8 cellular contexts compared by ENCODE assay signal in the genomic region with DNA sequence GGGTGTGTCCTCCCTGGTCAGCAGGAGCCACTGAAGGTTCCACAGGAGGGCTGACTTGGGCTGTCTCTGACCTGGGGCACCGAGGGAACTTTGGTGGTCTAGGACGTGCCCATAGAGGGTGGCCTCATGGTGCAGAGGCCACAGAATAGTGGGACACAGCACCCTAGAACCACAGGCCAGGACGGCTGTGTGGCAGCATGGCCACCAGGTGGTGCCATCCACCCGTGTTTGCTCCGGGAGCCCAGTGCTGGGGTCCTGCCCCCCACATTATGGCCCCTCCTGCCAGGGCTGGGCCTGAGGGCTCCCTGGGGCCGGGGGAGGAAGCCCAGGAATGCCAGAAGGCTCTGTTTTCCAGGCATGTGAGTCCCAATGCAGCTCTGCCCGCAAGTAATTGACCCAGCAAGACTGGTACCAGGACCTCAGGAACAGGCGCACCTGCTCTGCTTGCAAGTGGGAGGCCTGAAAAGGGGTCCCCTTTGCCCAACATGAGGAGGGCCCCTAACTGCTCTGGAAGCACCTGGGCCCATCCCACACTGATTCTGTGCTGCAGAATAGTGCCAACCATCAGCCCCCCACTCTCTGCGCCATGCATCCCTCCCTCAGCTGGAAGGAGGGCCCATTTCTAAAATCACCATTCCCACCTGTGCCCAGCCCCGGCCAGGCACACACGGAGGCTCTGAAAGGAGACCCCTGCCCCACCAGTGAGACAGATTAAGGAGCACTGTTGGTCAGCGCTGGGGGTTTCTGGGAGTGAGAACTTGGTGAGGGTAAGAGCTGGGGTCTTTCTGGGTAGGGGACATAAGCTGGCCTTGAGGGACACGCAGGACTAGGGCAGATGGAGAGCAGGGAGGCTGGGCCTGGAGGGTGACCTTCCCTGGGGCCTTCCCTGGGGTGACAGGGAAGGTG.
DNase-seq lines count a peak whose midpoint lies in the region; ATAC-seq and TF ChIP-seq lines count a peak whose summit lies in the region.
"Not testable (repeated sequence)": the region's sequence is repeated elsewhere in the genome, so short reads cannot be mapped to it uniquely, and the experiment has no call there.

No MANE protein-coding gene starts in this region.

- not testable (repeated sequence) for H3K4me3 Mint-ChIP-seq in activated CD8-positive, alpha-beta T cell treated with anti-CD3 and anti-CD28 coated beads, Interleukin-2, amount 10 ng/mL, durations not matched to agents 7 days and 5 days

- peak overlapping the region; percentile 44; the same call in 1 of the 2 replicates for H2AFZ ChIP-seq in OCI-LY3 (ENCODE audit: low read depth, low read length)
- not testable (repeated sequence) for H2AFZ ChIP-seq in neural cell (ENCODE audit: low read depth, low read length)

- not testable (repeated sequence) for H4K20me1 ChIP-seq in OCI-LY3 (ENCODE audit: insufficient read depth, low read length); neural cell (ENCODE audit: insufficient read depth)

- not testable (repeated sequence) for H3K79me2 ChIP-seq in OCI-LY3 (ENCODE audit: low read length); neural cell (replicated peaks; ENCODE audit: insufficient read depth, low read length)

- POLR2A ChIA-PET in activated CD8-positive, alpha-beta T cell treated with anti-CD3 and anti-CD28 coated beads, Interleukin-2, amount 10 ng/mL, durations not matched to agents 7 days and 5 days (lab: Charles Lee), result not testable (repeated sequence)

- not testable (repeated sequence) for H3K4me1 Mint-ChIP-seq in activated CD8-positive, alpha-beta T cell treated with anti-CD3 and anti-CD28 coated beads, Interleukin-2, amount 10 ng/mL, durations not matched to agents 7 days and 5 days (ENCODE audit: low read depth)

- not testable (repeated sequence) for H3K36me3 ChIP-seq in H7 (replicated peaks; ENCODE audit: control insufficient read depth, insufficient read depth, low read length); OCI-LY3 (replicated peaks; ENCODE audit: low read depth, low read length); neural cell (ENCODE audit: insufficient read depth, low read length); thoracic aorta

- DNase-seq in CD1c-positive myeloid dendritic cell (ENCODE audit: extremely low spot score) (peak; percentile 11), H7 (peak; percentile 96), cerebellum (ENCODE audit: low spot score) (peak; percentile 63), left ventricle myocardium superior (peak; percentile 28)
- DNase-seq in activated CD8-positive, alpha-beta T cell treated with anti-CD3 and anti-CD28 coated beads, Interleukin-2, amount 10 ng/mL, durations not matched to agents 7 days and 5 days, result peak; percentile 42
- DNase-seq in thoracic aorta (ENCODE audit: low spot score), result not testable (repeated sequence)

- peak; percentile 52 for ATAC-seq in activated CD8-positive, alpha-beta T cell treated with anti-CD3 and anti-CD28 coated beads, Interleukin-2, amount 10 ng/mL, durations not matched to agents 7 days and 5 days
- peak; percentile 28 for ATAC-seq in left ventricle myocardium superior
- ATAC-seq in thoracic aorta (ENCODE audit: insufficient number of reproducible peaks, low FRiP score, low read depth), result not testable (repeated sequence)

- intact Hi-C loops in left ventricle myocardium superior (cut with micrococcal nuclease), result not testable (repeated sequence)

- TF ChIP-seq CTCF in OCI-LY3 (IDR thresholded peaks at IDR 0.05; ENCODE audit: low read depth, low read length), result peak; percentile 87
- TF ChIP-seq CTCF in neural cell (IDR thresholded peaks at IDR 0.05; ENCODE audit: poor library complexity, severe bottlenecking), result peak; percentile 67
- peak; percentile 44 for TF ChIP-seq CTCF in thoracic aorta (IDR thresholded peaks at IDR 0.05)

- not testable (repeated sequence) for H3K9me3 ChIP-seq in OCI-LY3 (ENCODE audit: insufficient read depth, low read length); neural cell (ENCODE audit: low read length); thoracic aorta

- H3K4me2 ChIP-seq in OCI-LY3 (ENCODE audit: low read length), result peak overlapping the region; percentile 29; the same call in 1 of the 2 replicates
- not testable (repeated sequence) for H3K4me2 ChIP-seq in neural cell (ENCODE audit: low read length)

- H3K9ac ChIP-seq in OCI-LY3 (ENCODE audit: low read length), result peak overlapping the region; percentile 58; the same call in 1 of the 2 replicates
- H3K9ac ChIP-seq in neural cell (ENCODE audit: low read length), result not testable (repeated sequence)

- peaks cover 58% of the 10 kb centered on the region for H3K4me1 ChIP-seq in OCI-LY3 (ENCODE audit: low read length)
- not testable (repeated sequence) for H3K4me1 ChIP-seq in thoracic aorta (ENCODE audit: control insufficient read depth in 1 of 2, low read depth in 2 of 2)

- H3F3A ChIP-seq in neural cell (ENCODE audit: insufficient read depth, low read length, poor library complexity, severe bottlenecking), result not testable (repeated sequence)

- not testable (repeated sequence) for H3K27me3 ChIP-seq in H7 (ENCODE audit: control insufficient read depth, insufficient read depth, low read length); OCI-LY3 (ENCODE audit: low read depth, low read length); neural cell (ENCODE audit: insufficient read depth, low read depth, low read length); thoracic aorta (replicated peaks; ENCODE audit: insufficient read depth)

- TF ChIP-seq EP300 in neural cell (conservative IDR thresholded peaks at IDR 0.05; ENCODE audit: poor library complexity, severe bottlenecking), result not testable (repeated sequence)

- not testable (repeated sequence) for H3K9me2 ChIP-seq in neural cell (ENCODE audit: insufficient read depth, low read length)

- H3K27ac Mint-ChIP-seq in activated CD8-positive, alpha-beta T cell treated with anti-CD3 and anti-CD28 coated beads, Interleukin-2, amount 10 ng/mL, durations not matched to agents 7 days and 5 days, result not testable (repeated sequence)

- not testable (repeated sequence) for H3K4me3 ChIP-seq in H7 (ENCODE audit: insufficient read depth, low read depth, low read length); OCI-LY3 (ENCODE audit: low read length); neural cell (ENCODE audit: low read length); thoracic aorta

- peak; percentile 59 for TF ChIP-seq RAD21 in neural cell (conservative IDR thresholded peaks at IDR 0.05)

- not testable (repeated sequence) for H3K27me3 Mint-ChIP-seq in activated CD8-positive, alpha-beta T cell treated with anti-CD3 and anti-CD28 coated beads, Interleukin-2, amount 10 ng/mL, durations not matched to agents 7 days and 5 days (ENCODE audit: low read depth)

- peak overlapping the region; percentile 90 for H3K27ac ChIP-seq in OCI-LY3 (ENCODE audit: low read length)
- H3K27ac ChIP-seq in neural cell (ENCODE audit: low read length); thoracic aorta: not testable (repeated sequence)

- CTCF ChIA-PET in activated CD8-positive, alpha-beta T cell treated with anti-CD3 and anti-CD28 coated beads, Interleukin-2, amount 10 ng/mL, durations not matched to agents 7 days and 5 days (lab: Charles Lee), result interaction anchor here (0.9 to 1.1 kb wide), 2 partner anchors 11 to 336 kb away, joined by 3 read pairs; no protein-coding TSS in a partner anchor

- H3K36me3 Mint-ChIP-seq in activated CD8-positive, alpha-beta T cell treated with anti-CD3 and anti-CD28 coated beads, Interleukin-2, amount 10 ng/mL, durations not matched to agents 7 days and 5 days (ENCODE audit: low read depth), result not testable (repeated sequence)

- H3K9me3 Mint-ChIP-seq in activated CD8-positive, alpha-beta T cell treated with anti-CD3 and anti-CD28 coated beads, Interleukin-2, amount 10 ng/mL, durations not matched to agents 7 days and 5 days (ENCODE audit: insufficient read depth), result not testable (repeated sequence)

TF ChIP-seq in neural cell, 6 proteins besides CTCF, POLR2A, EP300 and RAD21:
- TF ChIP-seq SMC3 (conservative IDR thresholded peaks at IDR 0.05; ENCODE audit: poor library complexity), result peak; percentile 65
